Comparison of ENCODE assay signal across 24 cellular contexts in genomic region chr10:65231148-65231547, GRCh38.
"Had no signal": no experiment of that assay in that cellular context is flagged by ENCODE, and none has a peak within 500 bp of the region (broad histone marks: within the 10 kb centered on the region; RNA-seq: fewer than 3 reads in every experiment).

No MANE protein-coding gene starts in this region.

- H3K9me3 Mint-ChIP-seq: activated T-helper 17 cell treated with anti-CD3 and anti-CD28 coated beads, Interleukin-2, amount 50 U/mL, for 72 hours had no signal

- H3K4me1 Mint-ChIP-seq: activated naive CD4-positive, alpha-beta T cell treated with anti-CD3 and anti-CD28 coated beads, Interleukin-2, amount 50 U/mL, for 24 hours; activated naive CD8-positive, alpha-beta T cell treated with anti-CD3 and anti-CD28 coated beads, Interleukin-2, amount 50 U/mL, for 24 hours; activated T-helper 17 cell treated with anti-CD3 and anti-CD28 coated beads, Interleukin-2, amount 50 U/mL, for 72 hours; naive B cell; nephron progenitor cell; stimulated activated naive B cell treated with anti-CD40 and anti-IgM and Interleukin-4, amounts not matched to agents 10 μg/mL and 1 μg/mL and 100 μg/mL, for 72 hours; T-helper 17 cell had no signal

- H3K9me3 ChIP-seq: stomach, tibial artery had no signal

- H3K4me3 ChIP-seq: left ventricle myocardium inferior, lung, stomach, tibial artery had no signal

- H3K4me1 ChIP-seq: left ventricle myocardium inferior, stomach, tibial artery had no signal

- H3K27ac ChIP-seq: epithelial cell of prostate, left ventricle myocardium inferior, stomach, tibial artery had no signal

- ATAC-seq: activated CD8-positive, alpha-beta T cell treated with anti-CD3 and anti-CD28 coated beads for 36 hours; activated naive CD8-positive, alpha-beta T cell treated with anti-CD3 and anti-CD28 coated beads, Interleukin-2, amount 50 U/mL, for 24 hours; activated T-cell treated with anti-CD3 and anti-CD28 coated beads, Interleukin-2, amount 50 U/mL, for 4 hours; activated T-helper 17 cell treated with anti-CD3 and anti-CD28 coated beads, Interleukin-2, amount 50 U/mL, for 72 hours; sciatic nerve; stimulated activated naive B cell treated with anti-CD40 and anti-IgM and Interleukin-4, amounts not matched to agents 10 μg/mL and 1 μg/mL and 100 μg/mL, for 72 hours; T-helper 17 cell had no signal

- H3K36me3 Mint-ChIP-seq: activated naive CD4-positive, alpha-beta T cell treated with anti-CD3 and anti-CD28 coated beads, Interleukin-2, amount 50 U/mL, for 24 hours; naive B cell; stimulated activated naive B cell treated with anti-CD40 and anti-IgM and Interleukin-4, amounts not matched to agents 10 μg/mL and 1 μg/mL and 100 μg/mL, for 72 hours had no signal

- H3K27ac Mint-ChIP-seq: activated CD8-positive, alpha-beta T cell treated with anti-CD3 and anti-CD28 coated beads for 36 hours; activated naive CD4-positive, alpha-beta T cell treated with anti-CD3 and anti-CD28 coated beads, Interleukin-2, amount 50 U/mL, for 24 hours; activated naive CD8-positive, alpha-beta T cell treated with anti-CD3 and anti-CD28 coated beads, Interleukin-2, amount 50 U/mL, for 24 hours; activated T-helper 17 cell treated with anti-CD3 and anti-CD28 coated beads, Interleukin-2, amount 50 U/mL, for 72 hours; naive B cell; nephron progenitor cell; stimulated activated naive B cell treated with anti-CD40 and anti-IgM and Interleukin-4, amounts not matched to agents 10 μg/mL and 1 μg/mL and 100 μg/mL, for 72 hours; T-helper 17 cell had no signal

- H3K27me3 Mint-ChIP-seq: activated CD8-positive, alpha-beta T cell treated with anti-CD3 and anti-CD28 coated beads for 36 hours; activated naive CD4-positive, alpha-beta T cell treated with anti-CD3 and anti-CD28 coated beads, Interleukin-2, amount 50 U/mL, for 24 hours; activated naive CD8-positive, alpha-beta T cell treated with anti-CD3 and anti-CD28 coated beads, Interleukin-2, amount 50 U/mL, for 24 hours; activated T-helper 17 cell treated with anti-CD3 and anti-CD28 coated beads, Interleukin-2, amount 50 U/mL, for 72 hours; naive B cell; stimulated activated naive B cell treated with anti-CD40 and anti-IgM and Interleukin-4, amounts not matched to agents 10 μg/mL and 1 μg/mL and 100 μg/mL, for 72 hours; T-helper 17 cell had no signal

- H3K27me3 ChIP-seq: stomach, tibial artery had no signal

- H3K4me3 Mint-ChIP-seq: activated CD8-positive, alpha-beta T cell treated with anti-CD3 and anti-CD28 coated beads for 36 hours; activated naive CD4-positive, alpha-beta T cell treated with anti-CD3 and anti-CD28 coated beads, Interleukin-2, amount 50 U/mL, for 24 hours; activated naive CD8-positive, alpha-beta T cell treated with anti-CD3 and anti-CD28 coated beads, Interleukin-2, amount 50 U/mL, for 24 hours; activated T-cell treated with anti-CD3 and anti-CD28 coated beads, Interleukin-2, amount 50 U/mL, for 4 hours; activated T-helper 17 cell treated with anti-CD3 and anti-CD28 coated beads, Interleukin-2, amount 50 U/mL, for 72 hours; naive B cell; nephron progenitor cell; stimulated activated naive B cell treated with anti-CD40 and anti-IgM and Interleukin-4, amounts not matched to agents 10 μg/mL and 1 μg/mL and 100 μg/mL, for 72 hours; T-helper 17 cell had no signal

- H3K36me3 ChIP-seq: left ventricle myocardium inferior, stomach, tibial artery had no signal

- DNase-seq: activated CD4-positive, alpha-beta T cell treated with anti-CD3 and anti-CD28 coated beads for 1 hour; activated CD4-positive, alpha-beta T cell treated with anti-CD3 and anti-CD28 coated beads, Interleukin-2, amount 50 U/mL, for 1 hour; activated CD8-positive, alpha-beta T cell treated with anti-CD3 and anti-CD28 coated beads for 36 hours; activated naive CD8-positive, alpha-beta T cell treated with anti-CD3 and anti-CD28 coated beads, Interleukin-2, amount 50 U/mL, for 24 hours; activated T-cell treated with anti-CD3 and anti-CD28 coated beads, Interleukin-2, amount 50 U/mL, for 4 hours; amygdala; caudate nucleus; islet precursor cell; left ventricle myocardium inferior; naive B cell; nephron progenitor cell; nucleus accumbens; small intestine; stimulated activated CD4-positive, alpha-beta T cell treated with anti-CD3 and anti-CD28 coated beads, Interleukin-2, amount 100 ng/mL, for 24 hours; stimulated activated naive B cell treated with anti-CD40 and anti-IgM and Interleukin-4, amounts not matched to agents 10 μg/mL and 1 μg/mL and 100 μg/mL, for 72 hours; stomach; T-helper 17 cell; T1000; tibial artery had no signal
